In genomic region chr7:1425292-1426136, GRCh38 we compare ENCODE assay signal across 16 cellular contexts. TPM values are rescaled to one million over a fixed set of nuclear protein-coding genes. Genes with fewer than 3 reads are reported as not detected.
DNase-seq lines count a peak whose midpoint lies in the region; ATAC-seq and TF ChIP-seq lines count a peak whose summit lies in the region.
"Had no signal": no experiment of that assay in that cellular context is flagged by ENCODE, and none has a peak within 500 bp of the region (broad histone marks: within the 10 kb centered on the region; RNA-seq: fewer than 3 reads in every experiment).

No MANE protein-coding gene starts in this region.

- no peaks in the 10 kb centered on the region for H3K9me3 ChIP-seq in WERI-Rb-1 (ENCODE audit: severe bottlenecking)
- H3K9me3 ChIP-seq in neural progenitor cell (ENCODE audit: low read depth) = no peaks in the 10 kb centered on the region
- H3K9me3 ChIP-seq: MG63, transverse colon had no signal

- H3K79me2 ChIP-seq in neural progenitor cell (ENCODE audit: low read depth) = no peaks in the 10 kb centered on the region

- no peak for TF ChIP-seq CTCF in WERI-Rb-1 (IDR thresholded peaks at IDR 0.05; ENCODE audit: low read depth, low read length)
- TF ChIP-seq CTCF in neural progenitor cell (IDR thresholded peaks at IDR 0.05) = no peak

- H3K36me3 ChIP-seq in WERI-Rb-1 = no peaks in the 10 kb centered on the region
- H3K36me3 ChIP-seq in neural progenitor cell = no peaks in the 10 kb centered on the region
- H3K36me3 ChIP-seq: brain microvascular endothelial cell, MG63, transverse colon had no signal

- H3K27ac Mint-ChIP-seq in neural progenitor cell = peak overlapping the region; percentile 79

- ATAC-seq in HG02759 (IDR thresholded peaks at IDR 0.05; ENCODE audit: unreplicated experiment) = no peak

- H3K4me3 ChIP-seq in WERI-Rb-1 (ENCODE audit: low read depth, low read length) (no peak overlapping the region), neural progenitor cell (no peak overlapping the region)
- H3K4me3 ChIP-seq: MG63, smooth muscle cell, transverse colon had no signal

- no peaks in the 10 kb centered on the region for H3K9me3 Mint-ChIP-seq in neural progenitor cell

- H4K20me1 ChIP-seq in neural progenitor cell (ENCODE audit: low read depth) = no peaks in the 10 kb centered on the region

- no peak overlapping the region for H3K9ac ChIP-seq in neural progenitor cell

- H2AFZ ChIP-seq in neural progenitor cell (replicated peaks) = peak overlapping the region; percentile 68

- no peaks in the 10 kb centered on the region for H3F3A ChIP-seq in neural progenitor cell (ENCODE audit: low read depth)

- H3K4me2 ChIP-seq in neural progenitor cell = no peak overlapping the region
- H3K4me2 ChIP-seq: smooth muscle cell had no signal

- no peak overlapping the region for H3K4me3 Mint-ChIP-seq in neural progenitor cell

- no peaks in the 10 kb centered on the region for H3K27me3 ChIP-seq in WERI-Rb-1 (ENCODE audit: insufficient read depth, low read depth, severe bottlenecking)
- H3K27me3 ChIP-seq in neural progenitor cell = no peaks in the 10 kb centered on the region

- H3K4me1 ChIP-seq in neural progenitor cell = peaks cover 2% of the 10 kb centered on the region
- H3K4me1 ChIP-seq: transverse colon had no signal

- H3K27ac ChIP-seq in WERI-Rb-1 (no peak overlapping the region), neural progenitor cell (no peak overlapping the region)
- H3K27ac ChIP-seq: brain microvascular endothelial cell, transverse colon had no signal

- DNase-seq in NCI-H2227 (lab: John Stamatoyannopoulos, UW; ENCODE audit: unreplicated experiment) (peak; percentile 27), NCI-H2227 treated with DMSO at 0.1 percent for 48 hours (lab: John Stamatoyannopoulos, UW) (no peak), HEK293T (ENCODE audit: extremely low spot score) (peak; percentile 66), WERI-Rb-1 (peak; percentile 30), neural progenitor cell (ENCODE audit: low spot score) (peak; percentile 45), NK-92 (lab: John Stamatoyannopoulos, UW; ENCODE audit: unreplicated experiment) (no peak), NCI-H446 (lab: John Stamatoyannopoulos, UW) (no peak)
- DNase-seq: ACHN; activated CD4-positive, alpha-beta T cell treated with anti-CD3 and anti-CD28 coated beads, Interleukin-2, amount 50 U/mL, for 48 hours; brain microvascular endothelial cell; DMS53; MG63; NCI-H748 treated with DMSO at 0.1 percent for 48 hours; transverse colon had no signal

- CTCF ChIA-PET in HEK293T (lab: Yijun Ruan, JAX) = no interaction called here

- POLR2A ChIA-PET in HEK293T (lab: Yijun Ruan, JAX) = no interaction called here

- peaks cover 4% of the 10 kb centered on the region for H3K27me3 Mint-ChIP-seq in neural progenitor cell (ENCODE audit: insufficient read depth, low read depth)

- H3K36me3 Mint-ChIP-seq in neural progenitor cell = no peaks in the 10 kb centered on the region

- peaks cover 9% of the 10 kb centered on the region for H3K4me1 Mint-ChIP-seq in neural progenitor cell

TF ChIP-seq in HEK293T, 16 proteins besides CTCF, POLR2A, EP300 and RAD21:
- TF ChIP-seq SUZ12 (IDR thresholded peaks at IDR 0.05) (no peak), L3MBTL2 (conservative IDR thresholded peaks at IDR 0.05) (no peak), FOXK2 (IDR thresholded peaks at IDR 0.05) (no peak), PKNOX1 (IDR thresholded peaks at IDR 0.05) (no peak), TARDBP (IDR thresholded peaks at IDR 0.05) (no peak), SP1 (IDR thresholded peaks at IDR 0.05) (no peak), FOXA1 (IDR thresholded peaks at IDR 0.05) (no peak), ARNT (IDR thresholded peaks at IDR 0.05) (no peak), ZNF384 (IDR thresholded peaks at IDR 0.05) (no peak), NFRKB (IDR thresholded peaks at IDR 0.05) (no peak)

RNA-seq across cellular contexts. Expression of gene MICALL2, which starts 33.8 kb away (rescaled TPM):
- 6.0 and 22.7 TPM in 2 replicates for total RNA-seq in neural progenitor cell (ENCODE audit: low replicate concordance)

Comparison
In these comparisons a context has a peak if more than half of its experiments do, and no peak if none do; other contexts are left out.
1. DNase-seq: peak in NCI-H2227 (single experiment), HEK293T (single experiment), WERI-Rb-1 (single experiment) and neural progenitor cell (single experiment); none in NCI-H2227 treated with DMSO at 0.1 percent for 48 hours (single experiment), NK-92 (single experiment) and NCI-H446 (0 of 2).